15 cellular contexts compared by ENCODE assay signal in the genomic region with DNA sequence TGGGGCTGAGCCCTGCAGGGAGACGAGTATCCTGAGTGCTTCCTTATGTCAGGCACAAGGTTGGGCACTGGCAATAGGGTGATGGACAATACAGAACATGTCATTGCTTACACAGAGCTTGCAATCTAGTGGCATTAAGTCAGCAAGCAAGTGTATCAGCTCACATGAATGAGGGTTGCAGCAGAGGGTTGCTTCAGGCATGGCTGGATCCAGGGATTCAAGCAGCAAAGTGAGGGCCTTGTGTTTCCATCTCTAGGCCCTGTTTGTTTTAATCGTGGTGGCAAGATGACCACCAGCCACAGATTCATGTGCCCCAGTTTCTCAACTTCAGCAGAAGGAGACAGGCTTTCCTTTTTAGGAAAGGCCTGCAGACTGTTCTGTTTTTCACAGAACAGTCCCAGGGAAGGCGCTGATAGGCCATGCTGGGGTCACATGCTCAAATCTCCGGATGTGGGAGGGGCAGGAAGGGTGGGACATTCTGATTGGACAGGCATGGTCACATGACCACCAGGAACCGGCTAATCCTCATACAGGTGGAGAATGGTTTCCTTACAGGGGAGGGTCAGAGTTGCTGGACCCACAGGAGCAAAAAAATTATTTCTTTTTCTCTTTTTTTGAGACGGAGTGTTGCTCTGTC. TPM values are rescaled to one million over a fixed set of nuclear protein-coding genes. Genes with fewer than 3 reads are reported as not detected.
DNase-seq lines count a peak whose midpoint lies in the region; ATAC-seq and TF ChIP-seq lines count a peak whose summit lies in the region.
"Had no signal": no experiment of that assay in that cellular context is flagged by ENCODE, and none has a peak within 500 bp of the region (broad histone marks: within the 10 kb centered on the region; RNA-seq: fewer than 3 reads in every experiment).

No MANE protein-coding gene starts in this region.

- H4K20me1 ChIP-seq in GM23338 (replicated peaks; ENCODE audit: insufficient read depth): no peaks in the 10 kb centered on the region

- peaks cover 10% of the 10 kb centered on the region for H3K4me1 ChIP-seq in GM23338 (ENCODE audit: insufficient read depth)
- H3K4me1 ChIP-seq in SJCRH30: peaks cover 10% of the 10 kb centered on the region
- H3K4me1 ChIP-seq in foreskin keratinocyte: no peaks in the 10 kb centered on the region
- H3K4me1 ChIP-seq: SJSA1, tibial artery had no signal

- TF ChIP-seq CTCF in GM23338 (conservative IDR thresholded peaks at IDR 0.05; ENCODE audit: low read depth in 2 of 2) (no peak), foreskin keratinocyte (conservative IDR thresholded peaks at IDR 0.05) (no peak)

- no peaks in the 10 kb centered on the region for H3K9me2 ChIP-seq in GM23338 (ENCODE audit: insufficient read depth)

- H3K27me3 Mint-ChIP-seq in GM23338 (ENCODE audit: insufficient read depth, low read depth, poor library complexity): peaks cover 14% of the 10 kb centered on the region
- H3K27me3 Mint-ChIP-seq in activated T-helper 1 cell treated with anti-CD3 and anti-CD28 coated beads, Interleukin-12 subunit alpha, Interleukin-12 subunit beta, Interleukin-2, Interleukin-4 antibody, amounts not matched to agents 30 ng/mL and 10 ng/mL and 1 ng/mL, durations not matched to agents 14 hours and 24 hours and 36 hours (ENCODE audit: insufficient read depth): no peaks in the 10 kb centered on the region

- no peaks in the 10 kb centered on the region for H3F3A ChIP-seq in GM23338 (replicated peaks; ENCODE audit: low read depth)

- DNase-seq in DMS 273 (lab: John Stamatoyannopoulos, UW; ENCODE audit: unreplicated experiment) (peak; percentile 41), DMS 273 treated with DMSO at 0.1 percent for 48 hours (lab: John Stamatoyannopoulos, UW) (no peak), GM23338 (ENCODE audit: low spot score) (peak; percentile 42), SJCRH30 (peak; percentile 45 to 69), foreskin keratinocyte (peak in 1 of 2 donors; percentile 5), NCI-H1105 (lab: John Stamatoyannopoulos, UW) (no peak), NCI-H1048 (lab: John Stamatoyannopoulos, UW) (no peak)
- DNase-seq in activated T-helper 1 cell treated with anti-CD3 and anti-CD28 coated beads, Interleukin-12 subunit alpha, Interleukin-12 subunit beta, Interleukin-2, Interleukin-4 antibody, amounts not matched to agents 30 ng/mL and 10 ng/mL and 1 ng/mL, durations not matched to agents 14 hours and 24 hours and 36 hours (ENCODE audit: low spot score): no peak
- DNase-seq: activated naive CD4-positive, alpha-beta T cell; central memory CD4-positive, alpha-beta T cell; NCI-H510A treated with DMSO at 0.1 percent for 48 hours; tibial artery had no signal

- ATAC-seq in GM23338 (no peak), foreskin keratinocyte (peak; percentile 50)

- H3K9me3 ChIP-seq in SJCRH30 (replicated peaks): no peaks in the 10 kb centered on the region
- H3K9me3 ChIP-seq: SJSA1, tibial artery had no signal

- H3K27ac Mint-ChIP-seq in GM23338: no peak overlapping the region
- no peak overlapping the region for H3K27ac Mint-ChIP-seq in activated T-helper 1 cell treated with anti-CD3 and anti-CD28 coated beads, Interleukin-12 subunit alpha, Interleukin-12 subunit beta, Interleukin-2, Interleukin-4 antibody, amounts not matched to agents 30 ng/mL and 10 ng/mL and 1 ng/mL, durations not matched to agents 14 hours and 24 hours and 36 hours

- H3K4me3 Mint-ChIP-seq in GM23338: no peak overlapping the region
- H3K4me3 Mint-ChIP-seq in activated T-helper 1 cell treated with anti-CD3 and anti-CD28 coated beads, Interleukin-12 subunit alpha, Interleukin-12 subunit beta, Interleukin-2, Interleukin-4 antibody, amounts not matched to agents 30 ng/mL and 10 ng/mL and 1 ng/mL, durations not matched to agents 14 hours and 24 hours and 36 hours: no peak overlapping the region

- H3K4me3 ChIP-seq in GM23338 (no peak overlapping the region), SJCRH30 (no peak overlapping the region)
- H3K4me3 ChIP-seq: SJSA1, tibial artery had no signal

- H3K79me2 ChIP-seq in GM23338 (replicated peaks; ENCODE audit: insufficient read depth): no peaks in the 10 kb centered on the region

- no peak overlapping the region for H2AFZ ChIP-seq in GM23338

- H3K4me1 Mint-ChIP-seq in GM23338: peaks cover 9% of the 10 kb centered on the region
- peaks cover 5% of the 10 kb centered on the region for H3K4me1 Mint-ChIP-seq in activated T-helper 1 cell treated with anti-CD3 and anti-CD28 coated beads, Interleukin-12 subunit alpha, Interleukin-12 subunit beta, Interleukin-2, Interleukin-4 antibody, amounts not matched to agents 30 ng/mL and 10 ng/mL and 1 ng/mL, durations not matched to agents 14 hours and 24 hours and 36 hours (ENCODE audit: low read depth)

- intact Hi-C loops in activated T-helper 1 cell treated with anti-CD3 and anti-CD28 coated beads, Interleukin-12 subunit alpha, Interleukin-12 subunit beta, Interleukin-2, Interleukin-4 antibody, amounts not matched to agents 30 ng/mL and 10 ng/mL and 1 ng/mL, durations not matched to agents 14 hours and 24 hours and 36 hours (cut with micrococcal nuclease): no loop called here

- no peak overlapping the region for H3K27ac ChIP-seq in GM23338 (ENCODE audit: low read depth)
- H3K27ac ChIP-seq in SJCRH30: no peak overlapping the region
- no peak overlapping the region for H3K27ac ChIP-seq in foreskin keratinocyte
- H3K27ac ChIP-seq: 22Rv1, KMS-11, SJSA1, tibial artery had no signal

- H3K36me3 Mint-ChIP-seq in GM23338 (ENCODE audit: low read depth): peaks cover 50% of the 10 kb centered on the region
- peaks cover 13% of the 10 kb centered on the region for H3K36me3 Mint-ChIP-seq in activated T-helper 1 cell treated with anti-CD3 and anti-CD28 coated beads, Interleukin-12 subunit alpha, Interleukin-12 subunit beta, Interleukin-2, Interleukin-4 antibody, amounts not matched to agents 30 ng/mL and 10 ng/mL and 1 ng/mL, durations not matched to agents 14 hours and 24 hours and 36 hours (ENCODE audit: low read depth)

- H3K27me3 ChIP-seq in GM23338 (ENCODE audit: insufficient read depth) (no peaks in the 10 kb centered on the region), SJCRH30 (no peaks in the 10 kb centered on the region), foreskin keratinocyte (no peaks in the 10 kb centered on the region)
- H3K27me3 ChIP-seq: SJSA1, tibial artery had no signal

- H3K9me3 Mint-ChIP-seq in GM23338: peaks cover 8% of the 10 kb centered on the region
- H3K9me3 Mint-ChIP-seq in activated T-helper 1 cell treated with anti-CD3 and anti-CD28 coated beads, Interleukin-12 subunit alpha, Interleukin-12 subunit beta, Interleukin-2, Interleukin-4 antibody, amounts not matched to agents 30 ng/mL and 10 ng/mL and 1 ng/mL, durations not matched to agents 14 hours and 24 hours and 36 hours: peaks cover 7% of the 10 kb centered on the region

- no peak overlapping the region for H3K4me2 ChIP-seq in GM23338
- H3K4me2 ChIP-seq: KMS-11 had no signal

- H3K36me3 ChIP-seq in GM23338 (ENCODE audit: insufficient read depth): peaks cover 4% of the 10 kb centered on the region; the same call in 1 of the 2 replicates
- H3K36me3 ChIP-seq in SJCRH30: peaks cover 18% of the 10 kb centered on the region

TF ChIP-seq in GM23338, 12 proteins besides CTCF, POLR2A, EP300 and RAD21 (continues in another document):
- TF ChIP-seq ZNF114 (CRISPR knock-in tag; IDR thresholded peaks at IDR 0.05) (no peak), EZH2 (IDR thresholded peaks at IDR 0.05; ENCODE audit: low read depth, unreplicated experiment) (no peak)

RNA-seq across cellular contexts. Expression of gene PLOD1, which starts 14.4 kb away (rescaled TPM):
- 56.3 and 62.9 TPM in 2 replicates for total RNA-seq in GM23338 (2014; rRNA removed; shearing (Covaris generic))
- polyA plus RNA-seq in GM23338 (2016; fragmentation: Nextera tagmentation; extraction: Ambion mirVana): 22.4 and 23.3 TPM in 2 replicates
- 138 and 142 TPM in 2 replicates for total RNA-seq in SJCRH30 (2014; rRNA removed; shearing (Covaris generic))
- 65.7 and 84.0 TPM in 2 replicates for total RNA-seq in foreskin keratinocyte
- polyA plus RNA-seq in foreskin keratinocyte: 55.0 and 67.1 TPM in 2 replicates
- total RNA-seq in activated T-helper 1 cell treated with anti-CD3 and anti-CD28 coated beads, Interleukin-12 subunit alpha, Interleukin-12 subunit beta, Interleukin-2, Interleukin-4 antibody, amounts not matched to agents 30 ng/mL and 10 ng/mL and 1 ng/mL, durations not matched to agents 14 hours and 24 hours and 36 hours: 32.3 and 37.8 TPM in 2 replicates

RNA-seq across cellular contexts. Expression of gene KIAA2013, which starts 22.7 kb away (rescaled TPM):
- 77.8 and 83.2 TPM in 2 replicates for total RNA-seq in GM23338 (2014; rRNA removed; shearing (Covaris generic))
- 15.7 and 19.4 TPM in 2 replicates for polyA plus RNA-seq in GM23338 (2016; fragmentation: Nextera tagmentation; extraction: Ambion mirVana)
- total RNA-seq in SJCRH30 (2014; rRNA removed; shearing (Covaris generic)): 62.8 and 64.0 TPM in 2 replicates
- 33.6 and 35.6 TPM in 2 replicates for total RNA-seq in foreskin keratinocyte
- 34.5 and 36.5 TPM in 2 replicates for polyA plus RNA-seq in foreskin keratinocyte
- total RNA-seq in activated T-helper 1 cell treated with anti-CD3 and anti-CD28 coated beads, Interleukin-12 subunit alpha, Interleukin-12 subunit beta, Interleukin-2, Interleukin-4 antibody, amounts not matched to agents 30 ng/mL and 10 ng/mL and 1 ng/mL, durations not matched to agents 14 hours and 24 hours and 36 hours: 38.2 and 39.1 TPM in 2 replicates

RNA-seq across cellular contexts. Expression of gene MFN2, which starts 31.3 kb away (rescaled TPM):
- 36.0 and 40.4 TPM in 2 replicates for total RNA-seq in GM23338 (2014; rRNA removed; shearing (Covaris generic))
- polyA plus RNA-seq in GM23338 (2016; fragmentation: Nextera tagmentation; extraction: Ambion mirVana): 15.1 and 15.4 TPM in 2 replicates
- total RNA-seq in SJCRH30 (2014; rRNA removed; shearing (Covaris generic)): 92.5 and 94.0 TPM in 2 replicates
- total RNA-seq in foreskin keratinocyte: 110 and 118 TPM in 2 replicates
- 43.1 and 51.5 TPM in 2 replicates for polyA plus RNA-seq in foreskin keratinocyte
- 88.1 and 95.4 TPM in 2 replicates for total RNA-seq in activated T-helper 1 cell treated with anti-CD3 and anti-CD28 coated beads, Interleukin-12 subunit alpha, Interleukin-12 subunit beta, Interleukin-2, Interleukin-4 antibody, amounts not matched to agents 30 ng/mL and 10 ng/mL and 1 ng/mL, durations not matched to agents 14 hours and 24 hours and 36 hours

Comparison
In these comparisons a context has a peak if more than half of its experiments do, and no peak if none do; other contexts are left out.
1. DNase-seq: peak in DMS 273 (single experiment), GM23338 (single experiment) and SJCRH30 (2 of 2); none in DMS 273 treated with DMSO at 0.1 percent for 48 hours (single experiment), activated T-helper 1 cell treated with anti-CD3 and anti-CD28 coated beads, Interleukin-12 subunit alpha, Interleukin-12 subunit beta, Interleukin-2, Interleukin-4 antibody, amounts not matched to agents 30 ng/mL and 10 ng/mL and 1 ng/mL, durations not matched to agents 14 hours and 24 hours and 36 hours (single experiment), NCI-H1105 (single experiment) and NCI-H1048 (single experiment).